In genomic region chr7:28483112-28483511, GRCh38 we compare ENCODE assay signal across 1 cellular context.
TF ChIP-seq lines count a peak whose summit lies in the region.

No MANE protein-coding gene starts in this region.

TF ChIP-seq in H1, 55 proteins besides CTCF, POLR2A, EP300 and RAD21 (continued from another document):
- TF ChIP-seq, protein P1, sequence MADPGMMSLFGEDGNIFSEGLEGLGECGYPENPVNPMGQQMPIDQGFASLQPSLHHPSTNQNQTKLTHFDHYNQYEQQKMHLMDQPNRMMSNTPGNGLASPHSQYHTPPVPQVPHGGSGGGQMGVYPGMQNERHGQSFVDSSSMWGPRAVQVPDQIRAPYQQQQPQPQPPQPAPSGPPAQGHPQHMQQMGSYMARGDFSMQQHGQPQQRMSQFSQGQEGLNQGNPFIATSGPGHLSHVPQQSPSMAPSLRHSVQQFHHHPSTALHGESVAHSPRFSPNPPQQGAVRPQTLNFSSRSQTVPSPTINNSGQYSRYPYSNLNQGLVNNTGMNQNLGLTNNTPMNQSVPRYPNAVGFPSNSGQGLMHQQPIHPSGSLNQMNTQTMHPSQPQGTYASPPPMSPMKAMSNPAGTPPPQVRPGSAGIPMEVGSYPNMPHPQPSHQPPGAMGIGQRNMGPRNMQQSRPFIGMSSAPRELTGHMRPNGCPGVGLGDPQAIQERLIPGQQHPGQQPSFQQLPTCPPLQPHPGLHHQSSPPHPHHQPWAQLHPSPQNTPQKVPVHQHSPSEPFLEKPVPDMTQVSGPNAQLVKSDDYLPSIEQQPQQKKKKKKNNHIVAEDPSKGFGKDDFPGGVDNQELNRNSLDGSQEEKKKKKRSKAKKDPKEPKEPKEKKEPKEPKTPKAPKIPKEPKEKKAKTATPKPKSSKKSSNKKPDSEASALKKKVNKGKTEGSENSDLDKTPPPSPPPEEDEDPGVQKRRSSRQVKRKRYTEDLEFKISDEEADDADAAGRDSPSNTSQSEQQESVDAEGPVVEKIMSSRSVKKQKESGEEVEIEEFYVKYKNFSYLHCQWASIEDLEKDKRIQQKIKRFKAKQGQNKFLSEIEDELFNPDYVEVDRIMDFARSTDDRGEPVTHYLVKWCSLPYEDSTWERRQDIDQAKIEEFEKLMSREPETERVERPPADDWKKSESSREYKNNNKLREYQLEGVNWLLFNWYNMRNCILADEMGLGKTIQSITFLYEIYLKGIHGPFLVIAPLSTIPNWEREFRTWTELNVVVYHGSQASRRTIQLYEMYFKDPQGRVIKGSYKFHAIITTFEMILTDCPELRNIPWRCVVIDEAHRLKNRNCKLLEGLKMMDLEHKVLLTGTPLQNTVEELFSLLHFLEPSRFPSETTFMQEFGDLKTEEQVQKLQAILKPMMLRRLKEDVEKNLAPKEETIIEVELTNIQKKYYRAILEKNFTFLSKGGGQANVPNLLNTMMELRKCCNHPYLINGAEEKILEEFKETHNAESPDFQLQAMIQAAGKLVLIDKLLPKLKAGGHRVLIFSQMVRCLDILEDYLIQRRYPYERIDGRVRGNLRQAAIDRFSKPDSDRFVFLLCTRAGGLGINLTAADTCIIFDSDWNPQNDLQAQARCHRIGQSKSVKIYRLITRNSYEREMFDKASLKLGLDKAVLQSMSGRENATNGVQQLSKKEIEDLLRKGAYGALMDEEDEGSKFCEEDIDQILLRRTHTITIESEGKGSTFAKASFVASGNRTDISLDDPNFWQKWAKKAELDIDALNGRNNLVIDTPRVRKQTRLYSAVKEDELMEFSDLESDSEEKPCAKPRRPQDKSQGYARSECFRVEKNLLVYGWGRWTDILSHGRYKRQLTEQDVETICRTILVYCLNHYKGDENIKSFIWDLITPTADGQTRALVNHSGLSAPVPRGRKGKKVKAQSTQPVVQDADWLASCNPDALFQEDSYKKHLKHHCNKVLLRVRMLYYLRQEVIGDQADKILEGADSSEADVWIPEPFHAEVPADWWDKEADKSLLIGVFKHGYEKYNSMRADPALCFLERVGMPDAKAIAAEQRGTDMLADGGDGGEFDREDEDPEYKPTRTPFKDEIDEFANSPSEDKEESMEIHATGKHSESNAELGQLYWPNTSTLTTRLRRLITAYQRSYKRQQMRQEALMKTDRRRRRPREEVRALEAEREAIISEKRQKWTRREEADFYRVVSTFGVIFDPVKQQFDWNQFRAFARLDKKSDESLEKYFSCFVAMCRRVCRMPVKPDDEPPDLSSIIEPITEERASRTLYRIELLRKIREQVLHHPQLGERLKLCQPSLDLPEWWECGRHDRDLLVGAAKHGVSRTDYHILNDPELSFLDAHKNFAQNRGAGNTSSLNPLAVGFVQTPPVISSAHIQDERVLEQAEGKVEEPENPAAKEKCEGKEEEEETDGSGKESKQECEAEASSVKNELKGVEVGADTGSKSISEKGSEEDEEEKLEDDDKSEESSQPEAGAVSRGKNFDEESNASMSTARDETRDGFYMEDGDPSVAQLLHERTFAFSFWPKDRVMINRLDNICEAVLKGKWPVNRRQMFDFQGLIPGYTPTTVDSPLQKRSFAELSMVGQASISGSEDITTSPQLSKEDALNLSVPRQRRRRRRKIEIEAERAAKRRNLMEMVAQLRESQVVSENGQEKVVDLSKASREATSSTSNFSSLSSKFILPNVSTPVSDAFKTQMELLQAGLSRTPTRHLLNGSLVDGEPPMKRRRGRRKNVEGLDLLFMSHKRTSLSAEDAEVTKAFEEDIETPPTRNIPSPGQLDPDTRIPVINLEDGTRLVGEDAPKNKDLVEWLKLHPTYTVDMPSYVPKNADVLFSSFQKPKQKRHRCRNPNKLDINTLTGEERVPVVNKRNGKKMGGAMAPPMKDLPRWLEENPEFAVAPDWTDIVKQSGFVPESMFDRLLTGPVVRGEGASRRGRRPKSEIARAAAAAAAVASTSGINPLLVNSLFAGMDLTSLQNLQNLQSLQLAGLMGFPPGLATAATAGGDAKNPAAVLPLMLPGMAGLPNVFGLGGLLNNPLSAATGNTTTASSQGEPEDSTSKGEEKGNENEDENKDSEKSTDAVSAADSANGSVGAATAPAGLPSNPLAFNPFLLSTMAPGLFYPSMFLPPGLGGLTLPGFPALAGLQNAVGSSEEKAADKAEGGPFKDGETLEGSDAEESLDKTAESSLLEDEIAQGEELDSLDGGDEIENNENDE (IDR thresholded peaks at IDR 0.05; ENCODE audit: insufficient replicate concordance, low read length) = no peak
- TF ChIP-seq SP4 (IDR thresholded peaks at IDR 0.05; ENCODE audit: low read length) (no peak), BCL11A (IDR thresholded peaks at IDR 0.05; ENCODE audit: low read depth in 2 of 2, low read length in 2 of 2) (no peak), TAF7 (optimal IDR thresholded peaks at IDR 0.05; ENCODE audit: borderline replicate concordance, low read depth, low read length) (no peak), SIX5 (IDR thresholded peaks at IDR 0.05; ENCODE audit: low read depth, low read length) (no peak), ZNF274 (IDR thresholded peaks at IDR 0.05; ENCODE audit: borderline replicate concordance, extremely low read depth, low read length) (no peak), TBP (IDR thresholded peaks at IDR 0.05; ENCODE audit: low read depth, low read length) (no peak)
- TF ChIP-seq, protein P2, sequence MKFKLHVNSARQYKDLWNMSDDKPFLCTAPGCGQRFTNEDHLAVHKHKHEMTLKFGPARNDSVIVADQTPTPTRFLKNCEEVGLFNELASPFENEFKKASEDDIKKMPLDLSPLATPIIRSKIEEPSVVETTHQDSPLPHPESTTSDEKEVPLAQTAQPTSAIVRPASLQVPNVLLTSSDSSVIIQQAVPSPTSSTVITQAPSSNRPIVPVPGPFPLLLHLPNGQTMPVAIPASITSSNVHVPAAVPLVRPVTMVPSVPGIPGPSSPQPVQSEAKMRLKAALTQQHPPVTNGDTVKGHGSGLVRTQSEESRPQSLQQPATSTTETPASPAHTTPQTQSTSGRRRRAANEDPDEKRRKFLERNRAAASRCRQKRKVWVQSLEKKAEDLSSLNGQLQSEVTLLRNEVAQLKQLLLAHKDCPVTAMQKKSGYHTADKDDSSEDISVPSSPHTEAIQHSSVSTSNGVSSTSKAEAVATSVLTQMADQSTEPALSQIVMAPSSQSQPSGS (IDR thresholded peaks at IDR 0.05; ENCODE audit: low read length) = no peak
